1 cellular context compared by ENCODE assay signal in the genomic region with DNA sequence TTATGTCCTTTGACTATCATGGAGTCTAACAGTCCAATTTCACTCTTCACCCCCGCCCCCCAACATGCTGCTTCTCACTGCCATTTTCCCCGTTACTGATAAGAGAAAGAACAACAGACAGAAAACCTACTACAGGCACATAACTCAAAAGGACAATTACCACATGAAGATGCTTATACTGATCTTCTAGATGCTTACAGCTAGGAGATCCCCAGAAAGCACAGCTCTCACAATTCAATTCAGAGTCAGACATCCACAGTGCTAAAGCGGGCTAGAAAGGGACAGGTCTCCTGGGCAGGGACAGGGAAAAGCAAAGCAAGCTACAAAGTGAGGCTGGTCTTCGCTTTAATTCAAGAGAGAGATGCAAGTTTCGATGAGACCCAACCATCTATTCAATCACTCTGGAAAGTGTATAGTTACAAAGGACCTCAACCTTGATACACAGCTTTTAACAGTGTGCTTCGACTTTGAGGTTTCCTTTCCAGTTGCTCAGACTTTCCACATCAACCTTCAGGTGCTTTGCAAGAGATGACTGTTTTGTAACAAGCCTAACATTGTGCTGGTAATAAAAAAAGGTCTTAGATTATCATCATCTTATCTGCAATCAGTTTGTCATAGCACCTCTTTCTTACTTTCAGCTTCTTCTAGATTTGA.
TF ChIP-seq lines count a peak whose summit lies in the region.

No MANE protein-coding gene starts in this region.

TF ChIP-seq in GM12878, 131 proteins besides CTCF, POLR2A, EP300 and RAD21:
- TF ChIP-seq, protein P1, sequence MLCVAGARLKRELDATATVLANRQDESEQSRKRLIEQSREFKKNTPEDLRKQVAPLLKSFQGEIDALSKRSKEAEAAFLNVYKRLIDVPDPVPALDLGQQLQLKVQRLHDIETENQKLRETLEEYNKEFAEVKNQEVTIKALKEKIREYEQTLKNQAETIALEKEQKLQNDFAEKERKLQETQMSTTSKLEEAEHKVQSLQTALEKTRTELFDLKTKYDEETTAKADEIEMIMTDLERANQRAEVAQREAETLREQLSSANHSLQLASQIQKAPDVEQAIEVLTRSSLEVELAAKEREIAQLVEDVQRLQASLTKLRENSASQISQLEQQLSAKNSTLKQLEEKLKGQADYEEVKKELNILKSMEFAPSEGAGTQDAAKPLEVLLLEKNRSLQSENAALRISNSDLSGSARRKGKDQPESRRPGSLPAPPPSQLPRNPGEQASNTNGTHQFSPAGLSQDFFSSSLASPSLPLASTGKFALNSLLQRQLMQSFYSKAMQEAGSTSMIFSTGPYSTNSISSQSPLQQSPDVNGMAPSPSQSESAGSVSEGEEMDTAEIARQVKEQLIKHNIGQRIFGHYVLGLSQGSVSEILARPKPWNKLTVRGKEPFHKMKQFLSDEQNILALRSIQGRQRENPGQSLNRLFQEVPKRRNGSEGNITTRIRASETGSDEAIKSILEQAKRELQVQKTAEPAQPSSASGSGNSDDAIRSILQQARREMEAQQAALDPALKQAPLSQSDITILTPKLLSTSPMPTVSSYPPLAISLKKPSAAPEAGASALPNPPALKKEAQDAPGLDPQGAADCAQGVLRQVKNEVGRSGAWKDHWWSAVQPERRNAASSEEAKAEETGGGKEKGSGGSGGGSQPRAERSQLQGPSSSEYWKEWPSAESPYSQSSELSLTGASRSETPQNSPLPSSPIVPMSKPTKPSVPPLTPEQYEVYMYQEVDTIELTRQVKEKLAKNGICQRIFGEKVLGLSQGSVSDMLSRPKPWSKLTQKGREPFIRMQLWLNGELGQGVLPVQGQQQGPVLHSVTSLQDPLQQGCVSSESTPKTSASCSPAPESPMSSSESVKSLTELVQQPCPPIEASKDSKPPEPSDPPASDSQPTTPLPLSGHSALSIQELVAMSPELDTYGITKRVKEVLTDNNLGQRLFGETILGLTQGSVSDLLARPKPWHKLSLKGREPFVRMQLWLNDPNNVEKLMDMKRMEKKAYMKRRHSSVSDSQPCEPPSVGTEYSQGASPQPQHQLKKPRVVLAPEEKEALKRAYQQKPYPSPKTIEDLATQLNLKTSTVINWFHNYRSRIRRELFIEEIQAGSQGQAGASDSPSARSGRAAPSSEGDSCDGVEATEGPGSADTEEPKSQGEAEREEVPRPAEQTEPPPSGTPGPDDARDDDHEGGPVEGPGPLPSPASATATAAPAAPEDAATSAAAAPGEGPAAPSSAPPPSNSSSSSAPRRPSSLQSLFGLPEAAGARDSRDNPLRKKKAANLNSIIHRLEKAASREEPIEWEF (IDR thresholded peaks at IDR 0.05; ENCODE audit: insufficient replicate concordance, low read depth, low read length) = no peak
- TF ChIP-seq SMAD5 (IDR thresholded peaks at IDR 0.05; ENCODE audit: low read depth) = no peak
- TF ChIP-seq RUNX3 (IDR thresholded peaks at IDR 0.05; ENCODE audit: low read length) = peak; percentile 27; the same call in 1 of the 2 replicates
TF ChIP-seq in GM12878: peak in this region for 1.
